Comparison of ENCODE assay signal across 8 cellular contexts in genomic region chr14:61472025-61472672, GRCh38.
DNase-seq lines count a peak whose midpoint lies in the region; ATAC-seq and TF ChIP-seq lines count a peak whose summit lies in the region.

No MANE protein-coding gene starts in this region.

- peaks cover 61% of the 10 kb centered on the region for H3K4me1 Mint-ChIP-seq in stimulated activated memory B cell treated with anti-CD40 and anti-IgM and Interleukin-4, amounts not matched to agents 10 μg/mL and 1 μg/mL and 100 μg/mL, for 72 hours
- peaks cover 3% of the 10 kb centered on the region for H3K4me1 Mint-ChIP-seq in progenitor cell of endocrine pancreas (ENCODE audit: low read depth)

- H3K27me3 Mint-ChIP-seq in stimulated activated memory B cell treated with anti-CD40 and anti-IgM and Interleukin-4, amounts not matched to agents 10 μg/mL and 1 μg/mL and 100 μg/mL, for 72 hours, result no peaks in the 10 kb centered on the region
- H3K27me3 Mint-ChIP-seq in progenitor cell of endocrine pancreas, result peaks cover 20% of the 10 kb centered on the region

- peak; percentile 21 for DNase-seq in NCI-H524 treated with DMSO at 0.1 percent for 48 hours (lab: John Stamatoyannopoulos, UW)
- peak; percentile 95 for DNase-seq in amniotic stem cell (lab: John Stamatoyannopoulos, UW)
- peak in 2 of 3 donors; percentile 69 to 82 for DNase-seq in right cardiac atrium
- no peak for DNase-seq in progenitor cell of endocrine pancreas (ENCODE audit: low spot score, unreplicated experiment)
- DNase-seq in DMS 273 (lab: John Stamatoyannopoulos, UW; ENCODE audit: unreplicated experiment), result no peak
- DNase-seq in NCI-H345 treated with DMSO at 0.1 percent for 48 hours (lab: John Stamatoyannopoulos, UW; ENCODE audit: unreplicated experiment), result no peak

- intact Hi-C loops in right cardiac atrium (cut with DNase I), result loop anchor here in 3 of 4 donors (5.0 to 10.0 kb wide), 4 partner anchors 53 to 223 kb away; partner anchors contain the start of gene HIF1A (in 1 of the 3)

- peak overlapping the region; percentile 89 for H3K4me3 Mint-ChIP-seq in stimulated activated memory B cell treated with anti-CD40 and anti-IgM and Interleukin-4, amounts not matched to agents 10 μg/mL and 1 μg/mL and 100 μg/mL, for 72 hours
- H3K4me3 Mint-ChIP-seq in progenitor cell of endocrine pancreas (ENCODE audit: low read depth), result no peak overlapping the region

- TF ChIP-seq CTCF in progenitor cell of endocrine pancreas (IDR thresholded peaks at IDR 0.05; ENCODE audit: unreplicated experiment), result no peak

- ATAC-seq in GM19324 (IDR thresholded peaks at IDR 0.05; ENCODE audit: low FRiP score, unreplicated experiment) (peak; percentile 39), right cardiac atrium (peak; percentile 46 to 56)
- ATAC-seq in stimulated activated memory B cell treated with anti-CD40 and anti-IgM and Interleukin-4, amounts not matched to agents 10 μg/mL and 1 μg/mL and 100 μg/mL, for 72 hours, result peak; percentile 60

- WGBS in right cardiac atrium, result 21% methylated on average over 8 of the region's 8 CpGs

- no peaks in the 10 kb centered on the region for H3K9me3 ChIP-seq in right cardiac atrium (ENCODE audit: control insufficient read depth, low read length)

- peaks cover 31% of the 10 kb centered on the region for H3K4me1 ChIP-seq in right cardiac atrium (ENCODE audit: control insufficient read depth, insufficient read depth, low read length)

- H3K9me3 Mint-ChIP-seq in stimulated activated memory B cell treated with anti-CD40 and anti-IgM and Interleukin-4, amounts not matched to agents 10 μg/mL and 1 μg/mL and 100 μg/mL, for 72 hours, result no peaks in the 10 kb centered on the region
- H3K9me3 Mint-ChIP-seq in progenitor cell of endocrine pancreas (ENCODE audit: low read depth), result no peaks in the 10 kb centered on the region

- H3K27ac Mint-ChIP-seq in stimulated activated memory B cell treated with anti-CD40 and anti-IgM and Interleukin-4, amounts not matched to agents 10 μg/mL and 1 μg/mL and 100 μg/mL, for 72 hours, result peak overlapping the region; percentile 76
- no peak overlapping the region for H3K27ac Mint-ChIP-seq in progenitor cell of endocrine pancreas

- no peaks in the 10 kb centered on the region for H3K27me3 ChIP-seq in right cardiac atrium (ENCODE audit: control insufficient read depth, insufficient read depth)

- peak overlapping the region; percentile 43 for H3K4me3 ChIP-seq in right cardiac atrium (ENCODE audit: low read length)

- peak overlapping the region; percentile 94 for H3K27ac ChIP-seq in right cardiac atrium (ENCODE audit: low read length)

- H3K36me3 Mint-ChIP-seq in stimulated activated memory B cell treated with anti-CD40 and anti-IgM and Interleukin-4, amounts not matched to agents 10 μg/mL and 1 μg/mL and 100 μg/mL, for 72 hours, result no peaks in the 10 kb centered on the region
- no peaks in the 10 kb centered on the region for H3K36me3 Mint-ChIP-seq in progenitor cell of endocrine pancreas (ENCODE audit: insufficient read depth)

Comparison
In these comparisons a context has a peak if more than half of its experiments do, and no peak if none do; other contexts are left out.
1. DNase-seq: peak in NCI-H524 treated with DMSO at 0.1 percent for 48 hours (single experiment), amniotic stem cell (single experiment) and right cardiac atrium (2 of 3); none in progenitor cell of endocrine pancreas (single experiment), DMS 273 (single experiment) and NCI-H345 treated with DMSO at 0.1 percent for 48 hours (single experiment).
2. Peak in every context shown above with its lines, with median percentiles within 50 percentile points of each other: ATAC-seq.